14 cellular contexts compared by ENCODE assay signal in the genomic region with DNA sequence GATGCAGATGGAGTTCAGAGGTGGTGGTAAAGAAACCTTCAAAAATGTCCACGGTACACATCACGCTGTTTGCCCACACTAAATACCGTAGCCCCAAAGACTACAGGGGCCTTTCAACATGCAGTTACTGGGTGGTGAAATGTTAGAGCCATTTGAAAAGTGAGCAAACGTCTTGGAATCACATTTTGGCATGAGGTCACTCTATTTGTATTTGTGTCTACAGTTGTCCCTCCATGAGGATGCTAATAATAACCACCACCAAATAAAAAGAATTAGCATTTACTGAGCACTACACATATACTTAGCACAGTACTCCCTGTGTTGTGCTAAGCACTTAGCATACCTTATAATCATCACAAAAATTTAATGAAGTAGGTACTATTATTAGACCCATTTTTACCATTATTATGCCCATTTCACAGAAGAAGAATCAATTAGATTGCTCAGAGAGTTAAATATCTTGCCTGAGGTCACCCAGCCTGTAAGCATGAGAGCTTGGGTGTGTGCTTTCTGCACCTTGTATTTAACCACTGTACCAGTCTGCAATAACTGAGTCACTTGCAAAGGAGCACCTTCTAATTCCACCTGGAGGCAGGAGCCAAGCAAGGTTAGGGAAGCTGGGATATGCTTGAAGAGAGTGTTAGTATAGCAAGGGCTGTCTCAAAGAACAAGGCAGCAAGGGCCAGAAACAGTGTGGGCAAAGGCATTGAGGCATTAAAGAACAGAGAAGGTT.
"Had no signal": no experiment of that assay in that cellular context is flagged by ENCODE, and none has a peak within 500 bp of the region (broad histone marks: within the 10 kb centered on the region; RNA-seq: fewer than 3 reads in every experiment).

No MANE protein-coding gene starts in this region.

- H3K27me3 ChIP-seq: colonic mucosa, hepatocyte, sigmoid colon, testis, upper lobe of right lung had no signal

- H3K79me2 ChIP-seq: hepatocyte had no signal

- H3K4me3 Mint-ChIP-seq: activated naive CD4-positive, alpha-beta T cell treated with anti-CD3 and anti-CD28 coated beads for 36 hours; activated T-helper 17 cell treated with anti-CD3 and anti-CD28 coated beads, Interleukin-2, amount 50 U/mL, for 72 hours; stimulated activated naive CD8-positive, alpha-beta T cell treated with anti-CD3 and anti-CD28 coated beads, Interleukin-15, amount 100 ng/mL, for 72 hours had no signal

- H3K27me3 Mint-ChIP-seq: activated T-helper 17 cell treated with anti-CD3 and anti-CD28 coated beads, Interleukin-2, amount 50 U/mL, for 72 hours; stimulated activated naive CD8-positive, alpha-beta T cell treated with anti-CD3 and anti-CD28 coated beads, Interleukin-15, amount 100 ng/mL, for 72 hours had no signal

- H2AFZ ChIP-seq: hepatocyte had no signal

- H3K4me3 ChIP-seq: colonic mucosa, hepatocyte, sigmoid colon, testis, upper lobe of right lung had no signal

- ATAC-seq: activated T-helper 17 cell treated with anti-CD3 and anti-CD28 coated beads, Interleukin-2, amount 50 U/mL, for 72 hours; left cardiac atrium; stimulated activated naive CD8-positive, alpha-beta T cell treated with anti-CD3 and anti-CD28 coated beads, Interleukin-15, amount 100 ng/mL, for 72 hours; upper lobe of right lung had no signal

- H3K4me2 ChIP-seq: hepatocyte had no signal

- H3K36me3 ChIP-seq: colonic mucosa, sigmoid colon, upper lobe of right lung, WERI-Rb-1 had no signal

- H3K27ac Mint-ChIP-seq: activated naive CD4-positive, alpha-beta T cell treated with anti-CD3 and anti-CD28 coated beads for 36 hours; activated T-helper 17 cell treated with anti-CD3 and anti-CD28 coated beads, Interleukin-2, amount 50 U/mL, for 72 hours; stimulated activated naive CD8-positive, alpha-beta T cell treated with anti-CD3 and anti-CD28 coated beads, Interleukin-15, amount 100 ng/mL, for 72 hours had no signal

- H3K9me3 ChIP-seq: colonic mucosa, sigmoid colon, testis, upper lobe of right lung had no signal

- DNase-seq: activated CD4-positive, alpha-beta T cell treated with anti-CD3 and anti-CD28 coated beads for 48 hours; activated naive CD4-positive, alpha-beta T cell treated with anti-CD3 and anti-CD28 coated beads for 36 hours; caudate nucleus; colonic mucosa; left cardiac atrium; sigmoid colon; stimulated activated CD4-positive, alpha-beta T cell treated with anti-CD3 and anti-CD28 coated beads, Interleukin-4, amount 100 ng/mL, for 24 hours; stimulated activated naive CD8-positive, alpha-beta T cell treated with anti-CD3 and anti-CD28 coated beads, Interleukin-15, amount 100 ng/mL, for 72 hours; T-helper 9 cell; testis; upper lobe of right lung; WERI-Rb-1 had no signal

- H3K27ac ChIP-seq: colonic mucosa, sigmoid colon, testis, upper lobe of right lung, WERI-Rb-1 had no signal

- H3K4me1 ChIP-seq: colonic mucosa, sigmoid colon, testis had no signal

- H3K9me3 Mint-ChIP-seq: activated naive CD4-positive, alpha-beta T cell treated with anti-CD3 and anti-CD28 coated beads for 36 hours; activated T-helper 17 cell treated with anti-CD3 and anti-CD28 coated beads, Interleukin-2, amount 50 U/mL, for 72 hours; stimulated activated naive CD8-positive, alpha-beta T cell treated with anti-CD3 and anti-CD28 coated beads, Interleukin-15, amount 100 ng/mL, for 72 hours had no signal
